Comparison of ENCODE assay signal across 21 cellular contexts in genomic region chr11:79198898-79199250, GRCh38.
A peak's percentile ranks its signal among the peaks of the same experiment; 100 is the strongest.
DNase-seq lines count a peak whose midpoint lies in the region; FAIRE-seq and TF ChIP-seq lines count a peak whose summit lies in the region.
"Had no signal": no experiment of that assay in that cellular context is flagged by ENCODE, and none has a peak within 500 bp of the region (broad histone marks: within the 10 kb centered on the region; RNA-seq: fewer than 3 reads in every experiment).

No MANE protein-coding gene starts in this region.

- H3K36me3 ChIP-seq in bronchial epithelial cell (ENCODE audit: control insufficient read depth, insufficient read depth, low read length) (no peaks in the 10 kb centered on the region), OCI-LY7 (ENCODE audit: insufficient read depth, low read length) (no peaks in the 10 kb centered on the region)
- H3K36me3 ChIP-seq: heart left ventricle, spleen had no signal

- TF ChIP-seq CTCF in bronchial epithelial cell (IDR thresholded peaks at IDR 0.05; ENCODE audit: insufficient read depth, low read length, severe bottlenecking) (no peak), OCI-LY7 (conservative IDR thresholded peaks at IDR 0.05; ENCODE audit: low read length) (no peak)

- H3K4me3 Mint-ChIP-seq in activated T-helper 1 cell treated with anti-CD3 and anti-CD28 coated beads, Interleukin-12 subunit alpha, Interleukin-12 subunit beta, Interleukin-2, Interleukin-4 antibody, amounts not matched to agents 30 ng/mL and 10 ng/mL and 1 ng/mL, durations not matched to agents 14 hours and 24 hours and 36 hours, result no peak overlapping the region
- H3K4me3 Mint-ChIP-seq in activated T-cell treated with anti-CD3 and anti-CD28 coated beads, Interleukin-2, amount 50 U/mL, for 24 hours, result no peak overlapping the region
- H3K4me3 Mint-ChIP-seq: activated CD4-positive, alpha-beta T cell treated with anti-CD3 and anti-CD28 coated beads, Interleukin-2, amount 10 ng/mL, durations not matched to agents 7 days and 5 days; GM23338; T-cell had no signal

- H4K20me1 ChIP-seq in OCI-LY7 (ENCODE audit: insufficient read depth, low read length), result no peaks in the 10 kb centered on the region

- H3K27ac Mint-ChIP-seq in activated T-helper 1 cell treated with anti-CD3 and anti-CD28 coated beads, Interleukin-12 subunit alpha, Interleukin-12 subunit beta, Interleukin-2, Interleukin-4 antibody, amounts not matched to agents 30 ng/mL and 10 ng/mL and 1 ng/mL, durations not matched to agents 14 hours and 24 hours and 36 hours, result no peak overlapping the region
- H3K27ac Mint-ChIP-seq in activated T-cell treated with anti-CD3 and anti-CD28 coated beads, Interleukin-2, amount 50 U/mL, for 24 hours, result no peak overlapping the region
- H3K27ac Mint-ChIP-seq: activated CD4-positive, alpha-beta T cell treated with anti-CD3 and anti-CD28 coated beads, Interleukin-2, amount 10 ng/mL, durations not matched to agents 7 days and 5 days; GM23338; T-cell had no signal

- H3K36me3 Mint-ChIP-seq in activated T-helper 1 cell treated with anti-CD3 and anti-CD28 coated beads, Interleukin-12 subunit alpha, Interleukin-12 subunit beta, Interleukin-2, Interleukin-4 antibody, amounts not matched to agents 30 ng/mL and 10 ng/mL and 1 ng/mL, durations not matched to agents 14 hours and 24 hours and 36 hours (ENCODE audit: low read depth), result no peaks in the 10 kb centered on the region
- no peaks in the 10 kb centered on the region for H3K36me3 Mint-ChIP-seq in activated T-cell treated with anti-CD3 and anti-CD28 coated beads, Interleukin-2, amount 50 U/mL, for 24 hours (ENCODE audit: low read depth)
- H3K36me3 Mint-ChIP-seq: T-cell had no signal

- H3K27me3 Mint-ChIP-seq in activated T-helper 1 cell treated with anti-CD3 and anti-CD28 coated beads, Interleukin-12 subunit alpha, Interleukin-12 subunit beta, Interleukin-2, Interleukin-4 antibody, amounts not matched to agents 30 ng/mL and 10 ng/mL and 1 ng/mL, durations not matched to agents 14 hours and 24 hours and 36 hours (ENCODE audit: insufficient read depth), result no peaks in the 10 kb centered on the region
- H3K27me3 Mint-ChIP-seq in activated T-cell treated with anti-CD3 and anti-CD28 coated beads, Interleukin-2, amount 50 U/mL, for 24 hours, result no peaks in the 10 kb centered on the region
- H3K27me3 Mint-ChIP-seq: activated CD4-positive, alpha-beta T cell treated with anti-CD3 and anti-CD28 coated beads, Interleukin-2, amount 10 ng/mL, durations not matched to agents 7 days and 5 days had no signal

- H3K9me3 ChIP-seq in OCI-LY7 (ENCODE audit: low read length), result no peaks in the 10 kb centered on the region

- no peaks in the 10 kb centered on the region for H3K79me2 ChIP-seq in OCI-LY7 (ENCODE audit: insufficient read depth, low read depth, low read length)

- peak; percentile 50 for DNase-seq in Daoy (ENCODE audit: low read depth)
- peak; percentile 38 for DNase-seq in MV-4-11 (lab: John Stamatoyannopoulos, UW)
- peak; percentile 70 for DNase-seq in bronchial epithelial cell (ENCODE audit: low read depth)
- DNase-seq in renal cortical epithelial cell (ENCODE audit: low read depth), result peak; percentile 54
- DNase-seq in activated T-helper 1 cell treated with anti-CD3 and anti-CD28 coated beads, Interleukin-12 subunit alpha, Interleukin-12 subunit beta, Interleukin-2, Interleukin-4 antibody, amounts not matched to agents 30 ng/mL and 10 ng/mL and 1 ng/mL, durations not matched to agents 14 hours and 24 hours and 36 hours (ENCODE audit: low spot score), result no peak
- DNase-seq in OCI-LY7 (ENCODE audit: low spot score), result no peak
- DNase-seq in effector CD8-positive, alpha-beta T cell (lab: John Stamatoyannopoulos, UW), result no peak
- no peak for DNase-seq in activated T-cell treated with anti-CD3 and anti-CD28 coated beads, Interleukin-2, amount 50 U/mL, for 24 hours
- DNase-seq: activated CD4-positive, alpha-beta T cell treated with anti-CD3 and anti-CD28 coated beads, Interleukin-2, amount 10 ng/mL, durations not matched to agents 7 days and 5 days; activated effector memory CD4-positive, alpha-beta T cell treated with Interleukin-2 at 50 U/mL for 16 hours; effector memory CD4-positive, alpha-beta T cell; NCI-H187; NCI-H446; NK-92 treated with Interleukin-12 subunit alpha and Interleukin-12 subunit beta, amount 100 ng/mL, for 24 hours; spleen; stimulated activated CD4-positive, alpha-beta T cell treated with anti-CD3 and anti-CD28 coated beads, Interleukin-4, amount 100 ng/mL, for 4 hours; T-cell had no signal

- intact Hi-C loops in activated T-helper 1 cell treated with anti-CD3 and anti-CD28 coated beads, Interleukin-12 subunit alpha, Interleukin-12 subunit beta, Interleukin-2, Interleukin-4 antibody, amounts not matched to agents 30 ng/mL and 10 ng/mL and 1 ng/mL, durations not matched to agents 14 hours and 24 hours and 36 hours (cut with micrococcal nuclease), result no loop called here
- intact Hi-C loops in OCI-LY7 (cut with micrococcal nuclease; ENCODE audit: unreplicated experiment), result no loop called here

- peak; percentile 52 for FAIRE-seq in bronchial epithelial cell (lab: Jason Lieb, UNC)
- FAIRE-seq: G401.6, HepG2 had no signal

- BruUV-seq in OCI-LY7 (replicated peaks; lab: Mats Ljungman, UMichigan), result no TSS peak

- no peaks in the 10 kb centered on the region for H3K27me3 ChIP-seq in bronchial epithelial cell (ENCODE audit: control insufficient read depth, insufficient read depth, low read length)
- H3K27me3 ChIP-seq: heart left ventricle, spleen had no signal

- CTCF ChIA-PET in OCI-LY7 (lab: Charles Lee; ENCODE audit: unreplicated experiment), result no interaction called here

- POLR2A ChIA-PET in OCI-LY7 (lab: Charles Lee), result no interaction called here

- no peak overlapping the region for H3K4me2 ChIP-seq in OCI-LY7 (ENCODE audit: low read length)
- H3K4me2 ChIP-seq: GM23338 had no signal

- H3K4me3 ChIP-seq in bronchial epithelial cell (ENCODE audit: low read depth, low read length) (no peak overlapping the region), OCI-LY7 (ENCODE audit: low read depth, low read length, poor library complexity, severe bottlenecking) (no peak overlapping the region)
- H3K4me3 ChIP-seq: GM23338, heart left ventricle, spleen had no signal

- no peak overlapping the region for H2AFZ ChIP-seq in OCI-LY7 (ENCODE audit: low read length)
- H2AFZ ChIP-seq: GM23338 had no signal

- no peaks in the 10 kb centered on the region for H3K9me3 Mint-ChIP-seq in activated T-helper 1 cell treated with anti-CD3 and anti-CD28 coated beads, Interleukin-12 subunit alpha, Interleukin-12 subunit beta, Interleukin-2, Interleukin-4 antibody, amounts not matched to agents 30 ng/mL and 10 ng/mL and 1 ng/mL, durations not matched to agents 14 hours and 24 hours and 36 hours
- H3K9me3 Mint-ChIP-seq in activated T-cell treated with anti-CD3 and anti-CD28 coated beads, Interleukin-2, amount 50 U/mL, for 24 hours, result no peaks in the 10 kb centered on the region
- H3K9me3 Mint-ChIP-seq: activated CD4-positive, alpha-beta T cell treated with anti-CD3 and anti-CD28 coated beads, Interleukin-2, amount 10 ng/mL, durations not matched to agents 7 days and 5 days had no signal

- no peaks in the 10 kb centered on the region for H3K4me1 Mint-ChIP-seq in activated T-helper 1 cell treated with anti-CD3 and anti-CD28 coated beads, Interleukin-12 subunit alpha, Interleukin-12 subunit beta, Interleukin-2, Interleukin-4 antibody, amounts not matched to agents 30 ng/mL and 10 ng/mL and 1 ng/mL, durations not matched to agents 14 hours and 24 hours and 36 hours (ENCODE audit: low read depth)
- no peaks in the 10 kb centered on the region for H3K4me1 Mint-ChIP-seq in activated T-cell treated with anti-CD3 and anti-CD28 coated beads, Interleukin-2, amount 50 U/mL, for 24 hours (ENCODE audit: low read depth)
- H3K4me1 Mint-ChIP-seq: activated CD4-positive, alpha-beta T cell treated with anti-CD3 and anti-CD28 coated beads, Interleukin-2, amount 10 ng/mL, durations not matched to agents 7 days and 5 days; GM23338; T-cell had no signal

- H3K4me1 ChIP-seq in OCI-LY7 (ENCODE audit: insufficient read depth, low read length, poor library complexity, severe bottlenecking), result no peaks in the 10 kb centered on the region
- H3K4me1 ChIP-seq: spleen had no signal

- no peak overlapping the region for H3K27ac ChIP-seq in OCI-LY7 (ENCODE audit: low read depth, low read length, poor library complexity, severe bottlenecking)
- H3K27ac ChIP-seq: spleen had no signal

- no peaks in the 10 kb centered on the region for H3K9me2 ChIP-seq in OCI-LY7 (ENCODE audit: insufficient read depth, low read length)

Comparison
In these comparisons a context has a peak if more than half of its experiments do, and no peak if none do; other contexts are left out.
1. DNase-seq: peak in Daoy (single experiment), MV-4-11 (single experiment), bronchial epithelial cell (single experiment) and renal cortical epithelial cell (single experiment); none in activated T-helper 1 cell treated with anti-CD3 and anti-CD28 coated beads, Interleukin-12 subunit alpha, Interleukin-12 subunit beta, Interleukin-2, Interleukin-4 antibody, amounts not matched to agents 30 ng/mL and 10 ng/mL and 1 ng/mL, durations not matched to agents 14 hours and 24 hours and 36 hours (single experiment), OCI-LY7 (single experiment), effector CD8-positive, alpha-beta T cell (single experiment) and activated T-cell treated with anti-CD3 and anti-CD28 coated beads, Interleukin-2, amount 50 U/mL, for 24 hours (single experiment).